11 cellular contexts compared by ENCODE assay signal in genomic region chr4:100479971-100480370, GRCh38. TPM values are rescaled to one million over a fixed set of nuclear protein-coding genes. Genes with fewer than 3 reads are reported as not detected.
"Had no signal": no experiment of that assay in that cellular context is flagged by ENCODE, and none has a peak within 500 bp of the region (broad histone marks: within the 10 kb centered on the region; RNA-seq: fewer than 3 reads in every experiment).

No MANE protein-coding gene starts in this region.

- H3K4me3 Mint-ChIP-seq: GM23338, HFFc6, IgD-negative memory B cell had no signal

- H3K36me3 ChIP-seq: HAP-1 had no signal

- H3K4me2 ChIP-seq: GM23338 had no signal

- H3K27ac ChIP-seq: HL-60 had no signal

- ATAC-seq: GM23338, HCT116 had no signal

- DNase-seq: H7, HFFc6, Kasumi-1, KG1 had no signal

- H3K36me3 Mint-ChIP-seq: IgD-negative memory B cell had no signal

- H3K9me3 ChIP-seq: HAP-1 had no signal

- H2AFZ ChIP-seq: GM23338 had no signal

- H3K27ac Mint-ChIP-seq: GM23338, HFFc6, IgD-negative memory B cell had no signal

- H3K4me3 ChIP-seq: GM23338, HAP-1 had no signal

- H3K4me1 ChIP-seq: HAP-1 had no signal

RNA-seq across cellular contexts. Expression of gene EMCN, which starts 37.9 kb away (rescaled TPM):
- total RNA-seq: GM23338, H4, H7, HT1080 had no signal
- polyA plus RNA-seq: GM23338, IgD-negative memory B cell had no signal
